ENCODE assay signal across 1 cellular context in the genomic region with DNA sequence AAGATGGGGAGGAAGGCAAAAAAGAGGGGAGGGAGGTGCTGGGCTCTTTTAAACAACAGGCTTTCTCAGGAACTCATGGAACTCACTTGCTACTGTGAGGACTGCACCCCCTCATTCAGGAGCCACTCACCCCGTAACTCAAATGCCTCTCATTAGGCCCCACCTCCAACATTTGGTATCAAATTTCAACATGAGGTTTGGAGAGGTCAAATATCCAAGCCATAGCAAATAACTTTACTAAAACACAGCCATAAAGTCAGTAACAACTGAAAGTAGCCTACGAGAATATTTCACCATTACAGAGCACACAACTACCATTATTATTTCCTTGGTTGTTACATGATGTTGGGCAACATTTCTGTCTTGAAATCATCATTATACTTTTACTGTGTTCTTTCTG.
TF ChIP-seq lines count a peak whose summit lies in the region.

No MANE protein-coding gene starts in this region.

TF ChIP-seq in GM23338, 12 proteins besides CTCF, POLR2A, EP300 and RAD21 (continued from another document):
- TF ChIP-seq, protein P1, sequence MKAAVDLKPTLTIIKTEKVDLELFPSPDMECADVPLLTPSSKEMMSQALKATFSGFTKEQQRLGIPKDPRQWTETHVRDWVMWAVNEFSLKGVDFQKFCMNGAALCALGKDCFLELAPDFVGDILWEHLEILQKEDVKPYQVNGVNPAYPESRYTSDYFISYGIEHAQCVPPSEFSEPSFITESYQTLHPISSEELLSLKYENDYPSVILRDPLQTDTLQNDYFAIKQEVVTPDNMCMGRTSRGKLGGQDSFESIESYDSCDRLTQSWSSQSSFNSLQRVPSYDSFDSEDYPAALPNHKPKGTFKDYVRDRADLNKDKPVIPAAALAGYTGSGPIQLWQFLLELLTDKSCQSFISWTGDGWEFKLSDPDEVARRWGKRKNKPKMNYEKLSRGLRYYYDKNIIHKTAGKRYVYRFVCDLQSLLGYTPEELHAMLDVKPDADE (IDR thresholded peaks at IDR 0.05), result no peak
- TF ChIP-seq EZH2 (IDR thresholded peaks at IDR 0.05; ENCODE audit: low read depth, unreplicated experiment) (no peak), STAT1 (IDR thresholded peaks at IDR 0.05; ENCODE audit: unreplicated experiment) (no peak), NANOG (IDR thresholded peaks at IDR 0.05; ENCODE audit: borderline replicate concordance) (no peak), CREB1 (CRISPR knock-in tag; IDR thresholded peaks at IDR 0.05; ENCODE audit: low read depth) (no peak), EZH2phosphoT487 (IDR thresholded peaks at IDR 0.05; ENCODE audit: unreplicated experiment) (no peak)
- TF ChIP-seq, protein P2, sequence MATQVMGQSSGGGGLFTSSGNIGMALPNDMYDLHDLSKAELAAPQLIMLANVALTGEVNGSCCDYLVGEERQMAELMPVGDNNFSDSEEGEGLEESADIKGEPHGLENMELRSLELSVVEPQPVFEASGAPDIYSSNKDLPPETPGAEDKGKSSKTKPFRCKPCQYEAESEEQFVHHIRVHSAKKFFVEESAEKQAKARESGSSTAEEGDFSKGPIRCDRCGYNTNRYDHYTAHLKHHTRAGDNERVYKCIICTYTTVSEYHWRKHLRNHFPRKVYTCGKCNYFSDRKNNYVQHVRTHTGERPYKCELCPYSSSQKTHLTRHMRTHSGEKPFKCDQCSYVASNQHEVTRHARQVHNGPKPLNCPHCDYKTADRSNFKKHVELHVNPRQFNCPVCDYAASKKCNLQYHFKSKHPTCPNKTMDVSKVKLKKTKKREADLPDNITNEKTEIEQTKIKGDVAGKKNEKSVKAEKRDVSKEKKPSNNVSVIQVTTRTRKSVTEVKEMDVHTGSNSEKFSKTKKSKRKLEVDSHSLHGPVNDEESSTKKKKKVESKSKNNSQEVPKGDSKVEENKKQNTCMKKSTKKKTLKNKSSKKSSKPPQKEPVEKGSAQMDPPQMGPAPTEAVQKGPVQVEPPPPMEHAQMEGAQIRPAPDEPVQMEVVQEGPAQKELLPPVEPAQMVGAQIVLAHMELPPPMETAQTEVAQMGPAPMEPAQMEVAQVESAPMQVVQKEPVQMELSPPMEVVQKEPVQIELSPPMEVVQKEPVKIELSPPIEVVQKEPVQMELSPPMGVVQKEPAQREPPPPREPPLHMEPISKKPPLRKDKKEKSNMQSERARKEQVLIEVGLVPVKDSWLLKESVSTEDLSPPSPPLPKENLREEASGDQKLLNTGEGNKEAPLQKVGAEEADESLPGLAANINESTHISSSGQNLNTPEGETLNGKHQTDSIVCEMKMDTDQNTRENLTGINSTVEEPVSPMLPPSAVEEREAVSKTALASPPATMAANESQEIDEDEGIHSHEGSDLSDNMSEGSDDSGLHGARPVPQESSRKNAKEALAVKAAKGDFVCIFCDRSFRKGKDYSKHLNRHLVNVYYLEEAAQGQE (IDR thresholded peaks at IDR 0.05; ENCODE audit: unreplicated experiment), result no peak
- TF ChIP-seq, protein P3, sequence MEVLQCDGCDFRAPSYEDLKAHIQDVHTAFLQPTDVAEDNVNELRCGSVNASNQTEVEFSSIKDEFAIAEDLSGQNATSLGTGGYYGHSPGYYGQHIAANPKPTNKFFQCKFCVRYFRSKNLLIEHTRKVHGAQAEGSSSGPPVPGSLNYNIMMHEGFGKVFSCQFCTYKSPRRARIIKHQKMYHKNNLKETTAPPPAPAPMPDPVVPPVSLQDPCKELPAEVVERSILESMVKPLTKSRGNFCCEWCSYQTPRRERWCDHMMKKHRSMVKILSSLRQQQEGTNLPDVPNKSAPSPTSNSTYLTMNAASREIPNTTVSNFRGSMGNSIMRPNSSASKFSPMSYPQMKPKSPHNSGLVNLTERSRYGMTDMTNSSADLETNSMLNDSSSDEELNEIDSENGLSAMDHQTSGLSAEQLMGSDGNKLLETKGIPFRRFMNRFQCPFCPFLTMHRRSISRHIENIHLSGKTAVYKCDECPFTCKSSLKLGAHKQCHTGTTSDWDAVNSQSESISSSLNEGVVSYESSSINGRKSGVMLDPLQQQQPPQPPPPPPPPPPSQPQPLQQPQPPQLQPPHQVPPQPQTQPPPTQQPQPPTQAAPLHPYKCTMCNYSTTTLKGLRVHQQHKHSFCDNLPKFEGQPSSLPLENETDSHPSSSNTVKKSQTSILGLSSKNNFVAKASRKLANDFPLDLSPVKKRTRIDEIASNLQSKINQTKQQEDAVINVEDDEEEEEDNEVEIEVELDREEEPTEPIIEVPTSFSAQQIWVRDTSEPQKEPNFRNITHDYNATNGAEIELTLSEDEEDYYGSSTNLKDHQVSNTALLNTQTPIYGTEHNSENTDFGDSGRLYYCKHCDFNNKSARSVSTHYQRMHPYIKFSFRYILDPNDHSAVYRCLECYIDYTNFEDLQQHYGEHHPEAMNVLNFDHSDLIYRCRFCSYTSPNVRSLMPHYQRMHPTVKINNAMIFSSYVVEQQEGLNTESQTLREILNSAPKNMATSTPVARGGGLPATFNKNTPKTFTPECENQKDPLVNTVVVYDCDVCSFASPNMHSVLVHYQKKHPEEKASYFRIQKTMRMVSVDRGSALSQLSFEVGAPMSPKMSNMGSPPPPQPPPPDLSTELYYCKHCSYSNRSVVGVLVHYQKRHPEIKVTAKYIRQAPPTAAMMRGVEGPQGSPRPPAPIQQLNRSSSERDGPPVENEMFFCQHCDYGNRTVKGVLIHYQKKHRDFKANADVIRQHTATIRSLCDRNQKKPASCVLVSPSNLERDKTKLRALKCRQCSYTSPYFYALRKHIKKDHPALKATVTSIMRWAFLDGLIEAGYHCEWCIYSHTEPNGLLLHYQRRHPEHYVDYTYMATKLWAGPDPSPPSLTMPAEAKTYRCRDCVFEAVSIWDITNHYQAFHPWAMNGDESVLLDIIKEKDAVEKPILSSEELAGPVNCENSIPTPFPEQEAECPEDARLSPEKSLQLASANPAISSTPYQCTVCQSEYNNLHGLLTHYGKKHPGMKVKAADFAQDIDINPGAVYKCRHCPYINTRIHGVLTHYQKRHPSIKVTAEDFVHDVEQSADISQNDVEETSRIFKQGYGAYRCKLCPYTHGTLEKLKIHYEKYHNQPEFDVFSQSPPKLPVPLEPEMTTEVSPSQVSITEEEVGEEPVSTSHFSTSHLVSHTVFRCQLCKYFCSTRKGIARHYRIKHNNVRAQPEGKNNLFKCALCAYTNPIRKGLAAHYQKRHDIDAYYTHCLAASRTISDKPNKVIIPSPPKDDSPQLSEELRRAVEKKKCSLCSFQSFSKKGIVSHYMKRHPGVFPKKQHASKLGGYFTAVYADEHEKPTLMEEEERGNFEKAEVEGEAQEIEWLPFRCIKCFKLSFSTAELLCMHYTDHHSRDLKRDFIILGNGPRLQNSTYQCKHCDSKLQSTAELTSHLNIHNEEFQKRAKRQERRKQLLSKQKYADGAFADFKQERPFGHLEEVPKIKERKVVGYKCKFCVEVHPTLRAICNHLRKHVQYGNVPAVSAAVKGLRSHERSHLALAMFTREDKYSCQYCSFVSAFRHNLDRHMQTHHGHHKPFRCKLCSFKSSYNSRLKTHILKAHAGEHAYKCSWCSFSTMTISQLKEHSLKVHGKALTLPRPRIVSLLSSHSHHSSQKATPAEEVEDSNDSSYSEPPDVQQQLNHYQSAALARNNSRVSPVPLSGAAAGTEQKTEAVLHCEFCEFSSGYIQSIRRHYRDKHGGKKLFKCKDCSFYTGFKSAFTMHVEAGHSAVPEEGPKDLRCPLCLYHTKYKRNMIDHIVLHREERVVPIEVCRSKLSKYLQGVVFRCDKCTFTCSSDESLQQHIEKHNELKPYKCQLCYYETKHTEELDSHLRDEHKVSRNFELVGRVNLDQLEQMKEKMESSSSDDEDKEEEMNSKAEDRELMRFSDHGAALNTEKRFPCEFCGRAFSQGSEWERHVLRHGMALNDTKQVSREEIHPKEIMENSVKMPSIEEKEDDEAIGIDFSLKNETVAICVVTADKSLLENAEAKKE (CRISPR knock-in tag; IDR thresholded peaks at IDR 0.05), result no peak
